10 cellular contexts compared by ENCODE assay signal in the genomic region with DNA sequence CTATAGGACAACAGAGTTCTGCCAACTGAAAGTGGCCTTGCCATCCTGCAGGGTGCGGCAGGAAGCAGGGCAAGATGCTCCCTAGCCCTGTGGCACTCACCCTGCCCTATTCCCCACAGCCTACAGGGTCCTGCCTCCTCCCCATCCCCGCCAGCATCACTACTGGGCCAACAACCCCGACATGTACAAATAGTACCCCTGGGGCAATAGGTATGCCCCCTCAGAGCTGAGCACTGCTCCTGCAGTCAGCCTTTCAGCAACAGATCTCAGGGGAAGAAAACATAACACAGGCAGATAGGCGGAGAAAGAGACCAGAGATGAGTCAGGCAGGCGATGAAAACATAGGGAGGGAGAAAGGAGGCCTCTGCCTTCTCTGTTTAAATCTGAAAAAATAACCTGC.
DNase-seq lines count a peak whose midpoint lies in the region; ATAC-seq, FAIRE-seq and TF ChIP-seq lines count a peak whose summit lies in the region.
"Had no signal": no experiment of that assay in that cellular context is flagged by ENCODE, and none has a peak within 500 bp of the region (broad histone marks: within the 10 kb centered on the region; RNA-seq: fewer than 3 reads in every experiment).

No MANE protein-coding gene starts in this region.

- peak; percentile 19; the same call in 1 of the 2 replicates for ATAC-seq in WTC11
- no peak for ATAC-seq in activated CD4-positive, CD25-positive, alpha-beta regulatory T cell treated with anti-CD3 and anti-CD28 coated beads, Interleukin-2, amount 50 U/mL, for 24 hours
- ATAC-seq in GM21515 (IDR thresholded peaks at IDR 0.05; ENCODE audit: unreplicated experiment) = no peak

- H3K9me3 ChIP-seq in skeletal muscle satellite cell (replicated peaks; ENCODE audit: low read length) = no peaks in the 10 kb centered on the region

- H3K4me2 ChIP-seq in skeletal muscle satellite cell (ENCODE audit: low read length) = peak overlapping the region; percentile 32

- no peak for TF ChIP-seq POLR2A in H54 (IDR thresholded peaks at IDR 0.05; ENCODE audit: low read depth, low read length)

- TF ChIP-seq CTCF in WTC11 (IDR thresholded peaks at IDR 0.05) = no peak
- peak; percentile 30 for TF ChIP-seq CTCF in fibroblast of the aortic adventitia (IDR thresholded peaks at IDR 0.05; ENCODE audit: insufficient read depth, low read length)

- peaks cover 12% of the 10 kb centered on the region for H3K9me3 Mint-ChIP-seq in WTC11

- H3K4me3 Mint-ChIP-seq in WTC11 = no peak overlapping the region

- CTCF ChIA-PET in WTC11 (lab: Charles Lee) = interaction anchor here (0.8 to 3.0 kb wide), 10 partner anchors 11 to 509 kb away, joined by 3 to 9 read pairs (median 4); no protein-coding TSS in a partner anchor

- DNase-seq in H54 (ENCODE audit: insufficient read length, low spot score) (peak; percentile 61), WTC11 (ENCODE audit: low spot score) (no peak), fibroblast of the aortic adventitia (ENCODE audit: low read depth) (peak; percentile 66), GM19238 (ENCODE audit: insufficient read length, low spot score) (no peak)
- DNase-seq: activated CD4-positive, alpha-beta T cell treated with anti-CD3 and anti-CD28 coated beads, Interleukin-2, amount 50 U/mL, for 1 hour; stimulated activated naive CD4-positive, alpha-beta T cell treated with Interleukin-2 at 50 U/mL for 16 hours had no signal

- peak overlapping the region; percentile 50 for H3K9ac ChIP-seq in skeletal muscle satellite cell (ENCODE audit: low read depth, low read length)

- FAIRE-seq in H54 (lab: Jason Lieb, UNC) = peak; percentile 79

- no peaks in the 10 kb centered on the region for H3K27me3 ChIP-seq in skeletal muscle satellite cell (ENCODE audit: control insufficient read depth, insufficient read depth, low read length)

- H3K36me3 ChIP-seq in skeletal muscle satellite cell (ENCODE audit: insufficient read depth, low read length) = no peaks in the 10 kb centered on the region

- peaks cover 44% of the 10 kb centered on the region for H3K4me1 ChIP-seq in skeletal muscle satellite cell (ENCODE audit: control insufficient read depth, insufficient read depth, low read length)

- H3K36me3 Mint-ChIP-seq in WTC11 = peaks cover 14% of the 10 kb centered on the region

- peaks cover 23% of the 10 kb centered on the region for H3K4me1 Mint-ChIP-seq in WTC11

- no peaks in the 10 kb centered on the region for H3K27me3 Mint-ChIP-seq in WTC11 (ENCODE audit: low read depth)

- H3K4me3 ChIP-seq in fibroblast of the aortic adventitia (ENCODE audit: low read depth, low read length) (no peak overlapping the region), skeletal muscle satellite cell (ENCODE audit: low read length) (no peak overlapping the region)
- H3K4me3 ChIP-seq: skin epidermis had no signal

- peak overlapping the region; percentile 3; the same call in 1 of the 2 replicates for H3K27ac Mint-ChIP-seq in WTC11

- POLR2A ChIA-PET in WTC11 (lab: Charles Lee) = interaction anchor here (0.5 kb wide), 1 partner anchor 1528 kb away, joined by 4 read pairs; no protein-coding TSS in a partner anchor

TF ChIP-seq in WTC11, 78 proteins besides CTCF, POLR2A, EP300 and RAD21 (continues in another document):
- no peak for TF ChIP-seq EMX1 (CRISPR knock-in tag; IDR thresholded peaks at IDR 0.05)
- no peak for TF ChIP-seq KAT7 (CRISPR knock-in tag; IDR thresholded peaks at IDR 0.05; ENCODE audit: borderline replicate concordance)
- TF ChIP-seq MXD4 (CRISPR knock-in tag; IDR thresholded peaks at IDR 0.05; ENCODE audit: borderline replicate concordance) = no peak
- TF ChIP-seq, protein P1, sequence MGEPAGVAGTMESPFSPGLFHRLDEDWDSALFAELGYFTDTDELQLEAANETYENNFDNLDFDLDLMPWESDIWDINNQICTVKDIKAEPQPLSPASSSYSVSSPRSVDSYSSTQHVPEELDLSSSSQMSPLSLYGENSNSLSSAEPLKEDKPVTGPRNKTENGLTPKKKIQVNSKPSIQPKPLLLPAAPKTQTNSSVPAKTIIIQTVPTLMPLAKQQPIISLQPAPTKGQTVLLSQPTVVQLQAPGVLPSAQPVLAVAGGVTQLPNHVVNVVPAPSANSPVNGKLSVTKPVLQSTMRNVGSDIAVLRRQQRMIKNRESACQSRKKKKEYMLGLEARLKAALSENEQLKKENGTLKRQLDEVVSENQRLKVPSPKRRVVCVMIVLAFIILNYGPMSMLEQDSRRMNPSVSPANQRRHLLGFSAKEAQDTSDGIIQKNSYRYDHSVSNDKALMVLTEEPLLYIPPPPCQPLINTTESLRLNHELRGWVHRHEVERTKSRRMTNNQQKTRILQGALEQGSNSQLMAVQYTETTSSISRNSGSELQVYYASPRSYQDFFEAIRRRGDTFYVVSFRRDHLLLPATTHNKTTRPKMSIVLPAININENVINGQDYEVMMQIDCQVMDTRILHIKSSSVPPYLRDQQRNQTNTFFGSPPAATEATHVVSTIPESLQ (CRISPR knock-in tag; IDR thresholded peaks at IDR 0.05) = no peak
- no peak for TF ChIP-seq MYBL2 (CRISPR knock-in tag; IDR thresholded peaks at IDR 0.05)
- no peak for TF ChIP-seq FOXJ3 (CRISPR knock-in tag; IDR thresholded peaks at IDR 0.05; ENCODE audit: borderline replicate concordance)
- TF ChIP-seq, protein P2, sequence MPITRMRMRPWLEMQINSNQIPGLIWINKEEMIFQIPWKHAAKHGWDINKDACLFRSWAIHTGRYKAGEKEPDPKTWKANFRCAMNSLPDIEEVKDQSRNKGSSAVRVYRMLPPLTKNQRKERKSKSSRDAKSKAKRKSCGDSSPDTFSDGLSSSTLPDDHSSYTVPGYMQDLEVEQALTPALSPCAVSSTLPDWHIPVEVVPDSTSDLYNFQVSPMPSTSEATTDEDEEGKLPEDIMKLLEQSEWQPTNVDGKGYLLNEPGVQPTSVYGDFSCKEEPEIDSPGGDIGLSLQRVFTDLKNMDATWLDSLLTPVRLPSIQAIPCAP (CRISPR knock-in tag; IDR thresholded peaks at IDR 0.05) = no peak
- TF ChIP-seq AR (CRISPR knock-in tag; IDR thresholded peaks at IDR 0.05) = no peak
- TF ChIP-seq ZNF263 (CRISPR knock-in tag; IDR thresholded peaks at IDR 0.05; ENCODE audit: low read depth) = no peak
- no peak for TF ChIP-seq NR1H2 (CRISPR knock-in tag; IDR thresholded peaks at IDR 0.05)
- no peak for TF ChIP-seq E2F5 (CRISPR knock-in tag; IDR thresholded peaks at IDR 0.05)
- no peak for TF ChIP-seq NFATC4 (CRISPR knock-in tag; IDR thresholded peaks at IDR 0.05)
- no peak for TF ChIP-seq ZNF423 (CRISPR knock-in tag; IDR thresholded peaks at IDR 0.05)
- TF ChIP-seq ZNF671 (CRISPR knock-in tag; IDR thresholded peaks at IDR 0.05) = no peak
- no peak for TF ChIP-seq NFE2L1 (CRISPR knock-in tag; IDR thresholded peaks at IDR 0.05)
- TF ChIP-seq PRDM15 (CRISPR knock-in tag; IDR thresholded peaks at IDR 0.05) = no peak

Comparison
In these comparisons a context has a peak if more than half of its experiments do, and no peak if none do; other contexts are left out.
1. DNase-seq: peak in H54 (single experiment) and fibroblast of the aortic adventitia (single experiment); none in WTC11 (single experiment) and GM19238 (single experiment).